Comparison of ENCODE assay signal across 24 cellular contexts in the genomic region with DNA sequence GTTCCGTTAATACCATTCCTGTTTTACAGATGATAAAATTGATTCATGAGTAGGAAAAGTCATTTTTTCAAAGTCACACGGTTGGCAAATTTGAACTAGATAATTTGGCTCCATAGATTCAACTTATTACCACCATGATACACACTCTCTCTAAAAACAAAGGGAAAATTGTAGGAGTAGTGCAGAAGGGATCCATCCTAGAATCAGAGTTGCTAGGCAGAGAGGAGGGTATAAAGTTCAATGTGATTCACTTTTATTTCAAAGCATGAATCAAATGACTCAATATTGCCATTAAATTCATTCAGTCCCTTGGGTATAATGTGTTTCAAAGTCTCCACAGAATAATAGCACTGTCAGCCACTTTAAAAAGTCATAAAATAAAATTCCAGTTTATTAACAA.
"Had no signal": no experiment of that assay in that cellular context is flagged by ENCODE, and none has a peak within 500 bp of the region (broad histone marks: within the 10 kb centered on the region; RNA-seq: fewer than 3 reads in every experiment).

No MANE protein-coding gene starts in this region.

- H3K4me3 ChIP-seq: colonic mucosa, coronary artery, dorsolateral prefrontal cortex, esophagus muscularis mucosa, esophagus squamous epithelium, gastrocnemius medialis, gastroesophageal sphincter, heart left ventricle, heart right ventricle had no signal

- H3K4me1 ChIP-seq: colonic mucosa, esophagus muscularis mucosa, esophagus squamous epithelium, foreskin keratinocyte, gastrocnemius medialis, gastroesophageal sphincter, heart left ventricle, heart right ventricle had no signal

- H3K27me3 ChIP-seq: colonic mucosa, dorsolateral prefrontal cortex, esophagus muscularis mucosa, esophagus squamous epithelium, foreskin keratinocyte, gastrocnemius medialis, gastroesophageal sphincter, heart left ventricle, heart right ventricle had no signal

- H3K36me3 ChIP-seq: colonic mucosa, esophagus muscularis mucosa, esophagus squamous epithelium, gastrocnemius medialis, gastroesophageal sphincter, heart left ventricle, heart right ventricle had no signal

- H3K27ac ChIP-seq: colonic mucosa, coronary artery, dorsolateral prefrontal cortex, epithelial cell of prostate, esophagus muscularis mucosa, esophagus squamous epithelium, foreskin keratinocyte, gastrocnemius medialis, gastroesophageal sphincter, heart left ventricle, heart right ventricle had no signal

- ATAC-seq: effector memory CD8-positive, alpha-beta T cell; esophagus mucosa; foreskin keratinocyte; gastrocnemius medialis; gastroesophageal sphincter; heart left ventricle; heart right ventricle had no signal

- DNase-seq: colonic mucosa; cortex of kidney; dermis blood vessel endothelial cell; dorsolateral prefrontal cortex; effector CD4-positive, alpha-beta T cell; effector CD8-positive, alpha-beta T cell; effector memory CD4-positive, alpha-beta T cell; effector memory CD8-positive, alpha-beta T cell; endodermal cell; erythroblast; esophagus squamous epithelium; foreskin fibroblast; foreskin keratinocyte; foreskin melanocyte; gastrocnemius medialis; glutamatergic neuron; head of caudate nucleus; heart left ventricle; heart right ventricle had no signal

- H3K9me3 ChIP-seq: colonic mucosa, esophagus muscularis mucosa, esophagus squamous epithelium, gastrocnemius medialis, gastroesophageal sphincter, heart left ventricle, heart right ventricle had no signal
